8 cellular contexts compared by ENCODE assay signal in the genomic region with DNA sequence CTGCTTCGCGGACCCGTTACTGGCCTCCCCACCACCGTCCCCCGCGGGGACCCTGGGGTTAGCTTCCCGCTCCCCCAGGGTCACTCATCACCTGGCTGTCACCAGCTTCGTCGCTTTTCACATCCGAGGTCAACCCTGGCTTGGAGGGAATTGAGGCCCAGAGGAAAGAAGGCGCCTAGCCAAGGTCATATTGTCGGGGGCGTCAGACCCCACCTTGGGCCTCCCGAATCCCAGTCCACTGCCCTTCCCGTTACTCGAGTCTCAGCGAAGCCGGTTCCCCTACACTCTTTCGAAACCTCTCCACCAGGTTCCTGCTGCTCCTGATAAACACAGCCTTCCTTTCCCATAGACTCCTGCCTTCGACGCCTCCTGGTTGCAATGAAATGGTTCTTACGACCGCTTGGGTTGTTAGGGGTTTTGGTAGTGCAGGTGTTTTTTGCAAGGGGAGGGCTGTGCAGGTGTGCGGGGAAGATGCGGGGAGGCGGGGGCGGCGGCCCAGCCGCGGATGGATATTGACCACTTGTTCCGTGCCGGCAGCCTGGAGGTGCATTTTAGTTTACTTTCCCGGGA. TPM values are rescaled to one million over a fixed set of nuclear protein-coding genes. Genes with fewer than 3 reads are reported as not detected.
A peak's percentile ranks its signal among the peaks of the same experiment; 100 is the strongest.
DNase-seq lines count a peak whose midpoint lies in the region; ATAC-seq and TF ChIP-seq lines count a peak whose summit lies in the region.

No MANE protein-coding gene starts in this region.

- WGBS in gastroesophageal sphincter (ENCODE audit: low coverage in 1 of 2), 2 donors = 0 to 11% methylated on average over 4 to 19 of the region's 33 CpGs

- H3K4me3 Mint-ChIP-seq in CD8-positive, alpha-beta memory T cell = peak overlapping the region; percentile 85 to 92 (median 89)

- H3K27me3 Mint-ChIP-seq in CD8-positive, alpha-beta memory T cell = no peaks in the 10 kb centered on the region

- POLR2A ChIA-PET in CD8-positive, alpha-beta memory T cell (lab: Charles Lee) = interaction anchor here (1.0 kb wide), 2 partner anchors 12 to 101 kb away, joined by 4 to 5 read pairs; a partner anchor contains a TSS

- no peaks in the 10 kb centered on the region for H3K27me3 ChIP-seq in CD8-positive, alpha-beta memory T cell (ENCODE audit: insufficient read depth, low read length, poor library complexity, severe bottlenecking)
- H3K27me3 ChIP-seq in gastroesophageal sphincter = no peaks in the 10 kb centered on the region

- CTCF ChIA-PET in CD8-positive, alpha-beta memory T cell (lab: Charles Lee) = interaction anchor here (4.2 kb wide), 1 partner anchor 101 kb away, joined by 21 read pairs; a partner anchor contains a TSS

- TF ChIP-seq POLR2A in gastroesophageal sphincter (IDR thresholded peaks at IDR 0.05) = no peak

- H3K36me3 Mint-ChIP-seq in CD8-positive, alpha-beta memory T cell = peaks cover 0 to 16% (median 0%) of the 10 kb centered on the region in 3 donors

- peak in 2 of 5 donors; percentile 21 to 22 for DNase-seq in CD8-positive, alpha-beta memory T cell
- peak; percentile 35 for DNase-seq in retina
- no peak for DNase-seq in RKO (ENCODE audit: low spot score)
- no peak for DNase-seq in SKM-1 (lab: John Stamatoyannopoulos, UW; ENCODE audit: unreplicated experiment)

- H3K4me1 Mint-ChIP-seq in CD8-positive, alpha-beta memory T cell = peaks cover 28 to 33% (median 33%) of the 10 kb centered on the region in 3 donors

- peak overlapping the region; percentile 71 for H3K4me3 ChIP-seq in CD8-positive, alpha-beta memory T cell (ENCODE audit: low read length)
- H3K4me3 ChIP-seq in WI38 (ENCODE audit: low read depth, low read length) (peak overlapping the region; percentile 84), gastroesophageal sphincter (peak overlapping the region; percentile 37 to 71)

- H3K27ac Mint-ChIP-seq in CD8-positive, alpha-beta memory T cell = peak overlapping the region; percentile 57 to 97 (median 82)

- peaks cover 15% of the 10 kb centered on the region for H3K4me1 ChIP-seq in CD8-positive, alpha-beta memory T cell (ENCODE audit: insufficient read depth, low read length)
- H3K4me1 ChIP-seq in gastroesophageal sphincter = peaks cover 0 to 29% (median 4%) of the 10 kb centered on the region in 3 donors

- no peaks in the 10 kb centered on the region for H3K9me3 Mint-ChIP-seq in CD8-positive, alpha-beta memory T cell

- H3K9me3 ChIP-seq in CD8-positive, alpha-beta memory T cell (ENCODE audit: low read length) = no peaks in the 10 kb centered on the region
- no peaks in the 10 kb centered on the region for H3K9me3 ChIP-seq in gastroesophageal sphincter

- no peaks in the 10 kb centered on the region for H3K36me3 ChIP-seq in CD8-positive, alpha-beta memory T cell (ENCODE audit: insufficient read depth, low read length)
- H3K36me3 ChIP-seq in gastroesophageal sphincter = no peaks in the 10 kb centered on the region

- ATAC-seq in HG02852 (IDR thresholded peaks at IDR 0.05; ENCODE audit: unreplicated experiment) (peak; percentile 1), gastroesophageal sphincter (no peak)
- no peak for ATAC-seq in activated CD4-positive, CD25-positive, alpha-beta regulatory T cell treated with anti-CD3 and anti-CD28 coated beads, Interleukin-2, amount 50 U/mL, for 24 hours

- no peak for TF ChIP-seq EP300 in gastroesophageal sphincter (IDR thresholded peaks at IDR 0.05)

- TF ChIP-seq CTCF in WI38 (IDR thresholded peaks at IDR 0.05; ENCODE audit: low read depth, low read length) (no peak), gastroesophageal sphincter (IDR thresholded peaks at IDR 0.05) (peak in 2 of 4 experiments; percentile 13 to 21)

- peak overlapping the region; percentile 59 for H3K27ac ChIP-seq in CD8-positive, alpha-beta memory T cell (ENCODE audit: low read depth, low read length)
- H3K27ac ChIP-seq in gastroesophageal sphincter = peak overlapping the region in 3 of 4 donors; percentile 76 to 80 (median 76)

RNA-seq across cellular contexts. Expression of a gene that starts 0.6 kb away (rescaled TPM):
- total RNA-seq in CD8-positive, alpha-beta memory T cell = 10 to 100 TPM; 20.2 to 26.2 TPM
- 15.9 TPM for polyA plus RNA-seq in CD8-positive, alpha-beta memory T cell
- total RNA-seq in gastroesophageal sphincter = 10 to 100 TPM in 1 of 4 donors, 1 to 10 TPM in 3; 3.8 to 12.5 (median 8.5) TPM

RNA-seq across cellular contexts. Expression of a gene that starts 22.5 kb away (rescaled TPM):
- total RNA-seq in CD8-positive, alpha-beta memory T cell = under 1 TPM; 0.11 to 0.13 TPM
- not detected for polyA plus RNA-seq in CD8-positive, alpha-beta memory T cell
- under 1 TPM in 3 of 4 donors, not detected in 1; 0.16 to 0.74 (median 0.58) TPM for total RNA-seq in gastroesophageal sphincter

RNA-seq across cellular contexts. Expression of a gene that starts 35.0 kb away (rescaled TPM):
- total RNA-seq in CD8-positive, alpha-beta memory T cell = 100 to 1,000 TPM; 373 to 424 TPM
- polyA plus RNA-seq in CD8-positive, alpha-beta memory T cell = 388 TPM
- total RNA-seq in gastroesophageal sphincter = 100 to 1,000 TPM; 317 to 650 (median 402) TPM

RNA-seq across cellular contexts. Expression of a gene that starts 46.8 kb away (rescaled TPM):
- total RNA-seq in CD8-positive, alpha-beta memory T cell = 10 to 100 TPM; 75.8 to 85.0 TPM
- polyA plus RNA-seq in CD8-positive, alpha-beta memory T cell = 135 TPM
- 10 to 100 TPM; 47.7 to 70.4 (median 53.2) TPM for total RNA-seq in gastroesophageal sphincter
